Comparison of ENCODE assay signal across 17 cellular contexts in genomic region chrX:153882557-153882956, GRCh38. TPM values are rescaled to one million over a fixed set of nuclear protein-coding genes. Genes with fewer than 3 reads are reported as not detected.
"Had no signal": no experiment of that assay in that cellular context is flagged by ENCODE, and none has a peak within 500 bp of the region (broad histone marks: within the 10 kb centered on the region; RNA-seq: fewer than 3 reads in every experiment).

No MANE protein-coding gene starts in this region.

- ATAC-seq: esophagus mucosa; natural killer cell; stimulated activated naive CD8-positive, alpha-beta T cell treated with anti-CD3 and anti-CD28 coated beads, Interleukin-15, Interleukin-2, amounts not matched to agents 100 U/mL and 50 U/mL, for 24 hours had no signal

- H3K27me3 ChIP-seq: ovary had no signal

- H3K4me3 Mint-ChIP-seq: activated naive CD8-positive, alpha-beta T cell; natural killer cell; T-helper 2 cell treated with Interferon-gamma antibody and Interleukin-4, amounts not matched to agents 5 μg/mL and 100 μg/mL, for 36 hours had no signal

- H3K4me3 ChIP-seq: lung, ovary, suprapubic skin had no signal

- H3K27ac ChIP-seq: ovary, suprapubic skin had no signal

- H3K9me3 Mint-ChIP-seq: natural killer cell; T-helper 2 cell treated with Interferon-gamma antibody and Interleukin-4, amounts not matched to agents 5 μg/mL and 100 μg/mL, for 36 hours had no signal

- H3K36me3 Mint-ChIP-seq: activated naive CD8-positive, alpha-beta T cell; natural killer cell had no signal

- H3K36me3 ChIP-seq: ovary, suprapubic skin had no signal

- H3K9me3 ChIP-seq: ovary, suprapubic skin had no signal

- DNase-seq: activated CD4-positive, alpha-beta T cell treated with anti-CD3 and anti-CD28 coated beads, Interleukin-2, amount 50 U/mL, for 4 hours; activated CD4-positive, CD25-positive, alpha-beta regulatory T cell treated with anti-CD3 and anti-CD28 coated beads, Interleukin-2, amount 50 U/mL, for 72 hours; activated effector memory CD4-positive, alpha-beta T cell treated with anti-CD3 and anti-CD28 coated beads, Interleukin-2, amount 50 U/mL, for 16 hours; activated T-cell treated with anti-CD3 and anti-CD28 coated beads, Interleukin-2, amount 50 U/mL, for 1 hour; dermis blood vessel endothelial cell; natural killer cell; ovary; stimulated activated CD4-positive, alpha-beta T cell treated with anti-CD3 and anti-CD28 coated beads, Interleukin-4, amount 100 ng/mL, for 1 hour; stimulated activated CD8-positive, alpha-beta memory T cell treated with anti-CD3 and anti-CD28 coated beads, Interleukin-4, amount 100 ng/mL, for 48 hours; stimulated activated naive CD8-positive, alpha-beta T cell treated with anti-CD3 and anti-CD28 coated beads, Interleukin-15, Interleukin-2, amounts not matched to agents 100 U/mL and 50 U/mL, for 24 hours had no signal

- H3K27ac Mint-ChIP-seq: activated naive CD8-positive, alpha-beta T cell; natural killer cell; T-helper 2 cell treated with Interferon-gamma antibody and Interleukin-4, amounts not matched to agents 5 μg/mL and 100 μg/mL, for 36 hours had no signal

RNA-seq across cellular contexts. Expression of gene AVPR2, which starts 21.9 kb away (rescaled TPM):
- total RNA-seq: cerebellum, glomerular endothelial cell, natural killer cell had no signal
